ENCODE assay signal across 11 cellular contexts in genomic region chr5:74196233-74196632, GRCh38.
A peak's percentile ranks its signal among the peaks of the same experiment; 100 is the strongest.
DNase-seq lines count a peak whose midpoint lies in the region; ATAC-seq and TF ChIP-seq lines count a peak whose summit lies in the region.
"Had no signal": no experiment of that assay in that cellular context is flagged by ENCODE, and none has a peak within 500 bp of the region (broad histone marks: within the 10 kb centered on the region; RNA-seq: fewer than 3 reads in every experiment).

No MANE protein-coding gene starts in this region.

- DNase-seq in NOMO-1 treated with dmso at 0.1 percent for 144 hours (lab: John Stamatoyannopoulos, UW; ENCODE audit: unreplicated experiment) (peak; percentile 53), heart right ventricle (no peak), AML-193 (lab: John Stamatoyannopoulos, UW) (no peak), DMS114 treated with DMSO at 0.1 percent for 48 hours (lab: John Stamatoyannopoulos, UW; ENCODE audit: unreplicated experiment) (no peak), NCI-H524 (lab: John Stamatoyannopoulos, UW) (no peak)
- DNase-seq: KBM-7 had no signal

- 83 to 93% methylated on average over 2 of the region's 2 CpGs for WGBS in heart right ventricle, 2 donors

- ATAC-seq in GM18519 (IDR thresholded peaks at IDR 0.05; ENCODE audit: low FRiP score, unreplicated experiment) (peak; percentile 78), GM21390 (IDR thresholded peaks at IDR 0.05; ENCODE audit: unreplicated experiment) (peak; percentile 80), HG02981 (IDR thresholded peaks at IDR 0.05; ENCODE audit: unreplicated experiment) (peak; percentile 62), heart right ventricle (no peak)
- ATAC-seq: left lobe of liver had no signal

- H3K4me3 ChIP-seq in heart right ventricle = no peak overlapping the region

- H3K27me3 ChIP-seq in heart right ventricle = no peaks in the 10 kb centered on the region

- intact Hi-C loops in heart right ventricle (cut with DNase I) = no loop called here

- no peak overlapping the region for H3K27ac ChIP-seq in heart right ventricle
- H3K27ac ChIP-seq: C4-2B had no signal

- H3K36me3 ChIP-seq in heart right ventricle = no peaks in the 10 kb centered on the region

- no peak for TF ChIP-seq CTCF in heart right ventricle (IDR thresholded peaks at IDR 0.05)

- H3K9me3 ChIP-seq in heart right ventricle = peaks cover 0 to 4% (median 0%) of the 10 kb centered on the region in 11 donors

- peaks cover 4 to 33% (median 14%) of the 10 kb centered on the region in 9 donors for H3K4me1 ChIP-seq in heart right ventricle

Comparison
In these comparisons a context has a peak if more than half of its experiments do, and no peak if none do; other contexts are left out.
1. ATAC-seq: peak in GM18519 (single experiment), GM21390 (single experiment) and HG02981 (single experiment); none in heart right ventricle (0 of 8).